Comparison of ENCODE assay signal across 1 cellular context in genomic region chr15:72202801-72203506, GRCh38.
TF ChIP-seq lines count a peak whose summit lies in the region.

No MANE protein-coding gene starts in this region.

TF ChIP-seq in HepG2, 621 proteins besides CTCF, POLR2A, EP300 and RAD21:
- TF ChIP-seq THAP11 (CRISPR knock-in tag; IDR thresholded peaks at IDR 0.05): no peak
- TF ChIP-seq ZNF598 (CRISPR knock-in tag; IDR thresholded peaks at IDR 0.05; ENCODE audit: borderline replicate concordance): no peak
- peak; percentile 4; the same call in 1 of the 2 replicates for TF ChIP-seq POLR2AphosphoS5 (IDR thresholded peaks at IDR 0.05; ENCODE audit: low read depth, low read length)
- TF ChIP-seq SMARCE1 (IDR thresholded peaks at IDR 0.05; ENCODE audit: borderline replicate concordance): no peak
- TF ChIP-seq ZNF770 (CRISPR knock-in tag; IDR thresholded peaks at IDR 0.05): no peak
- TF ChIP-seq STAT6 (CRISPR knock-in tag; IDR thresholded peaks at IDR 0.05; ENCODE audit: borderline replicate concordance): no peak
- peak; percentile 9 for TF ChIP-seq RBM22 (optimal IDR thresholded peaks at IDR 0.05; ENCODE audit: low read length)
- no peak for TF ChIP-seq AHDC1 (CRISPR knock-in tag; IDR thresholded peaks at IDR 0.05; ENCODE audit: borderline replicate concordance)
- TF ChIP-seq IRF9 (CRISPR knock-in tag; IDR thresholded peaks at IDR 0.05; ENCODE audit: borderline replicate concordance): no peak
- TF ChIP-seq HNRNPK (IDR thresholded peaks at IDR 0.05; ENCODE audit: low read depth, low read length, poor library complexity, severe bottlenecking): no peak
- no peak for TF ChIP-seq ZNF597 (CRISPR knock-in tag; IDR thresholded peaks at IDR 0.05)
- TF ChIP-seq MNT (IDR thresholded peaks at IDR 0.05): no peak
- TF ChIP-seq ZNF816 (CRISPR knock-in tag; IDR thresholded peaks at IDR 0.05; ENCODE audit: borderline replicate concordance): no peak
- no peak for TF ChIP-seq PBX3 (CRISPR knock-in tag; IDR thresholded peaks at IDR 0.05; ENCODE audit: borderline replicate concordance)
- TF ChIP-seq CC2D1A (CRISPR knock-in tag; IDR thresholded peaks at IDR 0.05): no peak
- no peak for TF ChIP-seq ZNF556 (CRISPR knock-in tag; IDR thresholded peaks at IDR 0.05; ENCODE audit: borderline replicate concordance)
